ENCODE assay signal across 24 cellular contexts in the genomic region with DNA sequence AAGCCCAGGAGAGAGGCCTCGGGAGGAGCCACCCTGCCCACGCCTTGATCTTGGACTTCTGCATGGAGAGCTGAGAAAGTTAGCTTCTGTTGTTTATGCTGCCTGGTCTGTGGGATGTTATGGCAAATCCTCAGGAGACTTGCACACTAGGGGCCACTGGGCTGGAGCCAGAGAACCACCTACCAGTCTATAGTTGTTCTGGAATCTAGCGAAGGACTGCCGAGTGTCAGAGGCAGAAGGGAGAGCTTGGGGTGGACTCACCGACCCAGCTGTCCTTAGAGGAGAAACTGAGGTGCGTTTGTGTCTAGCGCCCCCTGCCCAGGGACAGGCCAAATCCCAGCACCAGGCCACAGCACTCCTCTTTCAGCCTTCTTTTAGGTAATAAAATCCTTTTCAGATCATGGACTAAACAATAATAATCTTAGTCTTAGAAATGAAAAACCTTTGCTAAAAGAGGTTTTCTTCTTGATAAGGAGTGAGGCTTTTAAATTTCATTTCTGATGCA.
"Had no signal": no experiment of that assay in that cellular context is flagged by ENCODE, and none has a peak within 500 bp of the region (broad histone marks: within the 10 kb centered on the region; RNA-seq: fewer than 3 reads in every experiment).

No MANE protein-coding gene starts in this region.

- H3K4me3 Mint-ChIP-seq: activated naive CD4-positive, alpha-beta T cell treated with anti-CD3 and anti-CD28 coated beads, Interleukin-2, amount 10 ng/mL, durations not matched to agents 7 days and 5 days; activated naive CD8-positive, alpha-beta T cell treated with anti-CD3 and anti-CD28 coated beads, Interleukin-2, amount 10 ng/mL, durations not matched to agents 7 days and 5 days; activated T-cell treated with anti-CD3 and anti-CD28 coated beads, Interleukin-2, amount 50 U/mL, for 24 hours; effector memory CD8-positive, alpha-beta T cell; immature natural killer cell; naive thymus-derived CD4-positive, alpha-beta T cell had no signal

- H3K9me3 ChIP-seq: gastroesophageal sphincter, right lobe of liver, testis, transverse colon had no signal

- H3K36me3 Mint-ChIP-seq: activated naive CD4-positive, alpha-beta T cell treated with anti-CD3 and anti-CD28 coated beads, Interleukin-2, amount 10 ng/mL, durations not matched to agents 7 days and 5 days; activated naive CD8-positive, alpha-beta T cell treated with anti-CD3 and anti-CD28 coated beads, Interleukin-2, amount 10 ng/mL, durations not matched to agents 7 days and 5 days; immature natural killer cell; naive thymus-derived CD4-positive, alpha-beta T cell had no signal

- H3K9me3 Mint-ChIP-seq: activated naive CD8-positive, alpha-beta T cell treated with anti-CD3 and anti-CD28 coated beads, Interleukin-2, amount 10 ng/mL, durations not matched to agents 7 days and 5 days; effector memory CD8-positive, alpha-beta T cell had no signal

- H3K27ac Mint-ChIP-seq: activated naive CD4-positive, alpha-beta T cell treated with anti-CD3 and anti-CD28 coated beads, Interleukin-2, amount 10 ng/mL, durations not matched to agents 7 days and 5 days; activated naive CD8-positive, alpha-beta T cell treated with anti-CD3 and anti-CD28 coated beads, Interleukin-2, amount 10 ng/mL, durations not matched to agents 7 days and 5 days; activated T-cell treated with anti-CD3 and anti-CD28 coated beads, Interleukin-2, amount 50 U/mL, for 24 hours; effector memory CD8-positive, alpha-beta T cell; immature natural killer cell; naive thymus-derived CD4-positive, alpha-beta T cell had no signal

- H3K27ac ChIP-seq: brain microvascular endothelial cell, gastroesophageal sphincter, right lobe of liver, testis, transverse colon, VCaP had no signal

- H3K4me1 ChIP-seq: gastroesophageal sphincter, right lobe of liver, testis, transverse colon had no signal

- H3K4me1 Mint-ChIP-seq: activated naive CD4-positive, alpha-beta T cell treated with anti-CD3 and anti-CD28 coated beads, Interleukin-2, amount 10 ng/mL, durations not matched to agents 7 days and 5 days; activated naive CD8-positive, alpha-beta T cell treated with anti-CD3 and anti-CD28 coated beads, Interleukin-2, amount 10 ng/mL, durations not matched to agents 7 days and 5 days; immature natural killer cell; naive thymus-derived CD4-positive, alpha-beta T cell had no signal

- ATAC-seq: activated CD4-positive, CD25-positive, alpha-beta regulatory T cell treated with anti-CD3 and anti-CD28 coated beads, Interleukin-2, amount 50 U/mL, for 24 hours; effector memory CD8-positive, alpha-beta T cell; gastroesophageal sphincter; naive thymus-derived CD4-positive, alpha-beta T cell; right lobe of liver had no signal

- H3K27me3 ChIP-seq: brain microvascular endothelial cell, right lobe of liver, testis, transverse colon had no signal

- H3K4me3 ChIP-seq: gastroesophageal sphincter, right lobe of liver, testis, transverse colon had no signal

- H3K27me3 Mint-ChIP-seq: activated naive CD4-positive, alpha-beta T cell treated with anti-CD3 and anti-CD28 coated beads, Interleukin-2, amount 10 ng/mL, durations not matched to agents 7 days and 5 days; activated naive CD8-positive, alpha-beta T cell treated with anti-CD3 and anti-CD28 coated beads, Interleukin-2, amount 10 ng/mL, durations not matched to agents 7 days and 5 days; effector memory CD8-positive, alpha-beta T cell had no signal

- DNase-seq: activated CD4-positive, alpha-beta T cell treated with anti-CD3 and anti-CD28 coated beads for 48 hours; activated CD4-positive, alpha-beta T cell treated with anti-CD3 and anti-CD28 coated beads, Interleukin-2, amount 50 U/mL, for 48 hours; activated CD8-positive, alpha-beta memory T cell treated with anti-CD3 and anti-CD28 coated beads, Interleukin-2, amount 50 U/mL, for 48 hours; activated gamma-delta T cell; activated naive CD4-positive, alpha-beta T cell treated with anti-CD3 and anti-CD28 coated beads, Interleukin-2, amount 10 ng/mL, durations not matched to agents 7 days and 5 days; activated naive CD8-positive, alpha-beta T cell treated with anti-CD3 and anti-CD28 coated beads, Interleukin-2, amount 10 ng/mL, durations not matched to agents 7 days and 5 days; activated T-cell treated with anti-CD3 and anti-CD28 coated beads, Interleukin-2, amount 50 U/mL, for 24 hours; brain microvascular endothelial cell; caudate nucleus; cortex of kidney; effector memory CD8-positive, alpha-beta T cell; immature natural killer cell; midbrain; naive thymus-derived CD4-positive, alpha-beta T cell; nucleus accumbens; stimulated activated CD4-positive, alpha-beta T cell treated with anti-CD3 and anti-CD28 coated beads, Interleukin-2, amount 100 ng/mL, for 48 hours; stimulated activated naive CD4-positive, alpha-beta T cell treated with Interleukin-2 at 50 U/mL for 16 hours; T-helper 9 cell; testis; transverse colon had no signal

- H3K36me3 ChIP-seq: brain microvascular endothelial cell, gastroesophageal sphincter, right lobe of liver, transverse colon had no signal
